ENCODE assay signal across 11 cellular contexts in the genomic region with DNA sequence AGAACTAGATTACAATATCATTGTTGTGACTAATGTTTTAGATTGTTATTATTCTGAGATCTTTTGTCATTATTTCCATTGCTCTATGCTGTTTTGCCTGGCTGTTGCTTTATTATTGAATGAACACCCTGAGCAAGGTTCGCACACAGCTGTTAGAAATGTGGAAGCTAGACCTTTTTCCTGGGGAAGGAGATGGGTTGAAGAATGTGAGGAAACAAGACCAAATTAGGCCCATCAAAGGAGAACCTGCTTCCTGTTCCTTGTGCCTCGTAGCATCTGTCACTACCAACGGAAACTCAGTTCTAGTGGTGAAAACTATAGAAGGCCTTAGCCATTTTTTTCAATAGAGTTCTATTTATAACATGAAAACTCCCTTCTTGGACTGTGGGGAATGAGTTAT.
DNase-seq lines count a peak whose midpoint lies in the region; ATAC-seq, FAIRE-seq and TF ChIP-seq lines count a peak whose summit lies in the region.
"Had no signal": no experiment of that assay in that cellular context is flagged by ENCODE, and none has a peak within 500 bp of the region (broad histone marks: within the 10 kb centered on the region; RNA-seq: fewer than 3 reads in every experiment).

No MANE protein-coding gene starts in this region.

- POLR2A ChIA-PET in endothelial cell of umbilical vein (lab: Charles Lee), result no interaction called here

- H3K79me2 ChIP-seq in endothelial cell of umbilical vein (ENCODE audit: control insufficient read depth, insufficient read depth, low read length), result peaks cover 2% of the 10 kb centered on the region
- H3K79me2 ChIP-seq: parathyroid adenoma had no signal

- DNase-seq in NCI-H2171 treated with DMSO at 0.1 percent for 48 hours (lab: John Stamatoyannopoulos, UW) (peak; percentile 32), NCI-H2171 (lab: John Stamatoyannopoulos, UW) (no peak), endothelial cell of umbilical vein (ENCODE audit: low read depth, low spot score) (peak; percentile 97), gastrocnemius medialis (no peak), NK-92 (lab: John Stamatoyannopoulos, UW; ENCODE audit: unreplicated experiment) (no peak), NCI-H2029 treated with DMSO at 0.1 percent for 48 hours (lab: John Stamatoyannopoulos, UW) (no peak)
- peak; percentile 83 for DNase-seq in Jurkat, Clone E6-1 (ENCODE audit: low read depth, low spot score)
- DNase-seq: activated T-cell treated with anti-CD3 and anti-CD28 coated beads, Interleukin-2, amount 50 U/mL, for 1 hour; SW 1271 had no signal

- H2AFZ ChIP-seq in endothelial cell of umbilical vein (ENCODE audit: low read depth, low read length), result no peak overlapping the region
- H2AFZ ChIP-seq: parathyroid adenoma had no signal

- no peaks in the 10 kb centered on the region for H3K9me1 ChIP-seq in endothelial cell of umbilical vein (replicated peaks; ENCODE audit: control insufficient read depth, extremely low read depth, insufficient read depth, low read length)

- no peak for TF ChIP-seq POLR2A in endothelial cell of umbilical vein (IDR thresholded peaks at IDR 0.05; ENCODE audit: low read depth, low read length)
- no peak for TF ChIP-seq POLR2A in gastrocnemius medialis (IDR thresholded peaks at IDR 0.05)

- ATAC-seq in gastrocnemius medialis, result no peak
- no peak for ATAC-seq in HG03378 (IDR thresholded peaks at IDR 0.05; ENCODE audit: unreplicated experiment)

- no TSS peak for BruUV-seq in endothelial cell of umbilical vein (replicated peaks; lab: Mats Ljungman, UMichigan)

- in situ Hi-C loops in gastrocnemius medialis (cut with MboI; ENCODE audit: low sequenced_read_pairs in 4 of 4), result no loop called here

- H3K9ac ChIP-seq in endothelial cell of umbilical vein (replicated peaks; ENCODE audit: extremely low read depth, insufficient read depth, low read length), result peak overlapping the region; percentile 38
- H3K9ac ChIP-seq: parathyroid adenoma had no signal

- intact Hi-C loops in endothelial cell of umbilical vein (cut with micrococcal nuclease), result loop anchor here (1.0 to 2.0 kb wide), 9 partner anchors 8 to 279 kb away; partner anchors contain the start of gene RGL1
- intact Hi-C loops in gastrocnemius medialis (cut with DNase I; ENCODE audit: low total_unique reads), result no loop called here

- H3K4me3 ChIP-seq in Jurkat, Clone E6-1 (ENCODE audit: low read length), result no peak overlapping the region
- H3K4me3 ChIP-seq in endothelial cell of umbilical vein (replicated peaks in 1 of 3; ENCODE audit: insufficient read depth in 1 of 3, low read depth in 1 of 3, low read length in 3 of 3) (no peak overlapping the region), gastrocnemius medialis (no peak overlapping the region)

- no peaks in the 10 kb centered on the region for H3K36me3 ChIP-seq in endothelial cell of umbilical vein (ENCODE audit: control insufficient read depth in 2 of 2, extremely low read depth in 1 of 2, insufficient read depth in 2 of 2, low read length in 2 of 2)
- H3K36me3 ChIP-seq in gastrocnemius medialis, result no peaks in the 10 kb centered on the region

- H3K27ac ChIP-seq in endothelial cell of umbilical vein (ENCODE audit: insufficient read depth, low read depth, low read length) (peak overlapping the region; percentile 99), gastrocnemius medialis (peak overlapping the region in 3 of 4 donors; percentile 30 to 72 (median 70))

- dilution Hi-C loops in endothelial cell of umbilical vein (cut with MboI; ENCODE audit: extremely low pct_ligation_motif_present, low sequenced_read_pairs), result no loop called here

- no peaks in the 10 kb centered on the region for H3K9me3 ChIP-seq in endothelial cell of umbilical vein (replicated peaks; ENCODE audit: control insufficient read depth, insufficient read depth, low read length)
- H3K9me3 ChIP-seq in gastrocnemius medialis, result no peaks in the 10 kb centered on the region

- peaks cover 81% of the 10 kb centered on the region for H3K4me1 ChIP-seq in endothelial cell of umbilical vein (ENCODE audit: control insufficient read depth, extremely low read depth, insufficient read depth, low read length)
- peaks cover 14 to 48% of the 10 kb centered on the region in 2 donors for H3K4me1 ChIP-seq in gastrocnemius medialis

- CTCF ChIA-PET in endothelial cell of umbilical vein (lab: Charles Lee), result interaction anchor here (1.0 to 1.3 kb wide), 3 partner anchors 41 to 189 kb away, joined by 3 read pairs; partner anchors contain the start of gene RGL1

- peak overlapping the region; percentile 89 for H3K4me2 ChIP-seq in endothelial cell of umbilical vein (ENCODE audit: insufficient read depth, low read length)

- H4K20me1 ChIP-seq in endothelial cell of umbilical vein (replicated peaks; ENCODE audit: control insufficient read depth, extremely low read depth, insufficient read depth, low read length), result no peaks in the 10 kb centered on the region

- H3K27me3 ChIP-seq in endothelial cell of umbilical vein (ENCODE audit: control insufficient read depth in 2 of 2, insufficient read depth in 2 of 2, low read length in 2 of 2), result no peaks in the 10 kb centered on the region
- H3K27me3 ChIP-seq in gastrocnemius medialis, result no peaks in the 10 kb centered on the region

- no peak for TF ChIP-seq CTCF in endothelial cell of umbilical vein (IDR thresholded peaks at IDR 0.05; ENCODE audit: extremely low read depth in 1 of 2, insufficient read depth in 1 of 2, low read depth in 1 of 2, low read length in 2 of 2)
- TF ChIP-seq CTCF in gastrocnemius medialis (IDR thresholded peaks at IDR 0.05 in 4 of 5, conservative IDR thresholded peaks at IDR 0.05 in 1 of 5), result no peak

- peak; percentile 83 for FAIRE-seq in endothelial cell of umbilical vein (lab: Jason Lieb, UNC)

TF ChIP-seq in endothelial cell of umbilical vein, 7 proteins besides CTCF, POLR2A, EP300 and RAD21:
- TF ChIP-seq, protein P1, sequence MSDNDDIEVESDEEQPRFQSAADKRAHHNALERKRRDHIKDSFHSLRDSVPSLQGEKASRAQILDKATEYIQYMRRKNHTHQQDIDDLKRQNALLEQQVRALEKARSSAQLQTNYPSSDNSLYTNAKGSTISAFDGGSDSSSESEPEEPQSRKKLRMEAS (IDR thresholded peaks at IDR 0.05; ENCODE audit: insufficient read depth, insufficient read length), result no peak
- TF ChIP-seq JUN (IDR thresholded peaks at IDR 0.05; ENCODE audit: borderline replicate concordance, insufficient read depth, insufficient read length, low read depth) (peak; percentile 94), FOS (IDR thresholded peaks at IDR 0.05; ENCODE audit: borderline replicate concordance, insufficient read depth, low read length) (peak; percentile 54), EZH2 (IDR thresholded peaks at IDR 0.05; ENCODE audit: borderline replicate concordance, low read depth, low read length, severe bottlenecking) (no peak), POLR2AphosphoS5 (IDR thresholded peaks at IDR 0.05; ENCODE audit: insufficient read depth, low read depth, low read length) (peak; percentile 54), GATA2 (IDR thresholded peaks at IDR 0.05; ENCODE audit: insufficient read depth, insufficient read length, low read depth, low read length) (peak; percentile 67), MYC (IDR thresholded peaks at IDR 0.05; ENCODE audit: low read depth, low read length) (no peak)

Comparison
In these comparisons a context has a peak if more than half of its experiments do, and no peak if none do; other contexts are left out.
1. DNase-seq: peak in NCI-H2171 treated with DMSO at 0.1 percent for 48 hours (single experiment), Jurkat, Clone E6-1 (single experiment) and endothelial cell of umbilical vein (single experiment); none in NCI-H2171 (single experiment), gastrocnemius medialis (0 of 2), NK-92 (single experiment) and NCI-H2029 treated with DMSO at 0.1 percent for 48 hours (single experiment).